9 cellular contexts compared by ENCODE assay signal in the genomic region with DNA sequence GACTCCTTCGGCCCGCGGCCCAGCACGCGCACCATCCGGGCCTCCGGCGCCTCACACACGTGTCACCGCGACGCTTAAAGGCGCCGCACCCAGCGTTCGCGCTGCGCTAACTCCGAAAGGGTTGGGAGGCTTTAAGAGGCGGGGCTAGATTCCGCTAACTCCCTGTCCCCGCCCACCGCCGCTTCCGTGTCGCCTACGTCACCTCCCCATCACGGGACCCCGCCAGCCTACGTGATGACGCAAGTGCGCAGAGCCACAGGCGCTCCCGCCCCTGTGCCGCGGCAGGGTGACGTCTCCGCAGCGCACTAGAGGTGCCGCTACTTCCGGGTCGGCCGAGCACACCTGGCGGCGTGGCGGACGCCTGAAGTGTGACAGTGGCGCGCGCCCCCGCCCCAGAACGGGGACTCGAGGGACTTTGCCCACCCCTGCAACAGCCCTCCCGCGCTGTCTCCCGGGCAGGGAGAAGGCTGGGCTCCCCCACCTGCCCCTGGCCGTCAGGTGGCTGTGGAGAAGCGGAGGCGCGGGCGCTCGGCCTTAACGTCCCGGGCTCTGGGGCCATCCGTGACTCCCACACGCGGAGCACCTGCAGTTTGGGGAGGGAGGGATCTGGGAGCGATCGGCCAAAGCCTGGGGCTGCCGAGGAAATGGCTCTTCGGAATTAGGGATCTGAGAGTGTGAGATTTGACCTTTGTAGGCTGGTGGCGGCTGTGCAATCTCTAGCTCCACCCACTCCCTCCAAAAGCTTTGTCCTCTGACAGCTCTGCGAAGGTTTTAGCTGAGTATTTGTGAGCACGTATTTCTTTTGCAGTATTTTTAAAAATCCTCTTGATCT. TPM values are rescaled to one million over a fixed set of nuclear protein-coding genes. Genes with fewer than 3 reads are reported as not detected.
DNase-seq lines count a peak whose midpoint lies in the region; ATAC-seq, FAIRE-seq and TF ChIP-seq lines count a peak whose summit lies in the region.
"Had no signal": no experiment of that assay in that cellular context is flagged by ENCODE, and none has a peak within 500 bp of the region (broad histone marks: within the 10 kb centered on the region; RNA-seq: fewer than 3 reads in every experiment).

A gene (minus strand): TSS at position 35 of the 832 bp plus-strand sequence. CDS start 4,451 bp downstream, outside the sequence.

- peaks cover 16 to 17% of the 10 kb centered on the region in 2 donors for H3K36me3 ChIP-seq in kidney (ENCODE audit: control insufficient read depth in 1 of 2, insufficient read depth in 2 of 2, low read length in 2 of 2)

- peaks cover 15% of the 10 kb centered on the region in 2 donors for H3K4me1 ChIP-seq in kidney (ENCODE audit: control insufficient read depth in 1 of 2, insufficient read depth in 1 of 2, low read depth in 1 of 2, low read length in 2 of 2)

- peak within 1 kb of the TSS; percentile 71 to 83 for H3K4me3 ChIP-seq in kidney (ENCODE audit: low read length in 2 of 2)

- ATAC-seq in HG03432 (IDR thresholded peaks at IDR 0.05; ENCODE audit: unreplicated experiment): peak; percentile 86

- intact Hi-C loops in kidney (cut with DNase I): no loop called here

- peak; percentile 98 for DNase-seq in AG20443 (ENCODE audit: low spot score)
- peak; percentile 98 for DNase-seq in NCI-H510A (lab: John Stamatoyannopoulos, UW)
- DNase-seq in activated CD4-positive, alpha-beta T cell treated with anti-CD3 and anti-CD28 coated beads for 1 hour: peak; percentile 100
- peak; percentile 98 for DNase-seq in cerebellum (ENCODE audit: low spot score)
- peak; percentile 100 for DNase-seq in kidney
- peak; percentile 100 for DNase-seq in stimulated activated CD4-positive, alpha-beta T cell treated with anti-CD3 and anti-CD28 coated beads, Interleukin-15, amount 100 ng/mL, for 24 hours

- TF ChIP-seq CTCF in kidney (IDR thresholded peaks at IDR 0.05; ENCODE audit: borderline replicate concordance, extremely low read depth, insufficient read depth): peak; percentile 9

- no peaks in the 10 kb centered on the region for H3K9me3 ChIP-seq in kidney (ENCODE audit: control insufficient read depth in 1 of 2, low read length in 2 of 2)

- peak within 1 kb of the TSS; percentile 97 to 98 for H3K27ac ChIP-seq in kidney (ENCODE audit: low read depth in 2 of 2, low read length in 2 of 2)

- peak; percentile 42 for FAIRE-seq in kidney (lab: Jason Lieb, UNC)
- FAIRE-seq: islet of Langerhans had no signal

- peak within 1 kb of the TSS; percentile 88 to 90 for H3K9ac ChIP-seq in kidney (ENCODE audit: low read length in 2 of 2)

- peak; percentile 95 for TF ChIP-seq POLR2A in GM19099 (IDR thresholded peaks at IDR 0.05; ENCODE audit: extremely low read depth, insufficient read length, low read depth)

RNA-seq across cellular contexts. Expression of the gene that starts here (rescaled TPM):
- total RNA-seq in cerebellum (24.3 TPM), kidney (66.2 TPM)
- polyA plus RNA-seq in kidney (ENCODE audit: insufficient read depth, low read depth, low replicate concordance): 17.0 TPM

Comparison
In these comparisons a context has a peak if more than half of its experiments do, and no peak if none do; other contexts are left out.
1. Peak in every context shown above with its lines: DNase-seq, ATAC-seq, H3K4me3 ChIP-seq and H3K27ac ChIP-seq.